ENCODE assay signal across 13 cellular contexts in the genomic region with DNA sequence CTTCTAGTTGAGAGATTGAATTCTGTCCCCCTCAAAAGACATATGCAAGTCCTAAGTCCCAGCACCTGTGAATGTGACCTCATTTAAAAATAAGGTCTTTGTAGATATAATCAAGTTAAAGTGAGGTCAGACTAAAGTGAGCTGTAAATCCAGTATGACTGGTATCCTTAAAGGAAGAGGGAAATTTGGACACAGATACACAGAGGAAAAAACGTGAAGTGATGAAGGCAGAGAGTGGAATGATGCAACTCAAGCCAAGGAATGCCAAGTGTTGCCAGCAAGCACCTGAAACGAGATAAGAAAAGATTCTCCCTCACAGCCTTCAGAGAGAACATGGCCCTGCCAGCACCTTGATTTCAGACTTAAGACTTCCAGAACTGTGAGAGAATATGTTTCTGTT.
DNase-seq lines count a peak whose midpoint lies in the region; ATAC-seq, FAIRE-seq and TF ChIP-seq lines count a peak whose summit lies in the region.
"Had no signal": no experiment of that assay in that cellular context is flagged by ENCODE, and none has a peak within 500 bp of the region (broad histone marks: within the 10 kb centered on the region; RNA-seq: fewer than 3 reads in every experiment).

No MANE protein-coding gene starts in this region.

- DNase-seq in SIG-M5 treated with dmso at 0.1 percent for 504 hours (lab: John Stamatoyannopoulos, UW; ENCODE audit: unreplicated experiment) (peak; percentile 18), SIG-M5 (lab: John Stamatoyannopoulos, UW) (no peak), bronchial epithelial cell (ENCODE audit: low read depth) (peak; percentile 6), lower lobe of right lung (no peak), upper lobe of right lung (no peak), GF-D8 (lab: John Stamatoyannopoulos, UW) (no peak), posterior cingulate gyrus (no peak)
- no peak for DNase-seq in stimulated activated CD4-positive, alpha-beta T cell treated with anti-CD3 and anti-CD28 coated beads, Interleukin-12 subunit alpha, Interleukin-12 subunit beta, amount 100 ng/mL, for 4 hours
- DNase-seq: DMS53, HCEC 1CT, HFFc6 had no signal

- H3K27ac ChIP-seq in lower lobe of right lung (no peak overlapping the region), upper lobe of right lung (no peak overlapping the region)
- H3K27ac ChIP-seq: 22Rv1, HL-60 had no signal

- peak; percentile 71 to 86 for ATAC-seq in lower lobe of right lung
- peak; percentile 82 for ATAC-seq in upper lobe of right lung

- intact Hi-C loops in lower lobe of right lung (cut with DNase I), result no loop called here
- intact Hi-C loops in upper lobe of right lung (cut with DNase I), result no loop called here
- intact Hi-C loops in posterior cingulate gyrus (cut with DNase I), result no loop called here

- no peaks in the 10 kb centered on the region for H3K36me3 ChIP-seq in bronchial epithelial cell (ENCODE audit: control insufficient read depth, insufficient read depth, low read length)
- H3K36me3 ChIP-seq in lower lobe of right lung, result no peaks in the 10 kb centered on the region
- no peaks in the 10 kb centered on the region for H3K36me3 ChIP-seq in upper lobe of right lung

- H3K4me3 ChIP-seq in bronchial epithelial cell (ENCODE audit: low read depth, low read length), result no peak overlapping the region
- no peak overlapping the region for H3K4me3 ChIP-seq in lower lobe of right lung
- no peak overlapping the region for H3K4me3 ChIP-seq in upper lobe of right lung

- H3K9me3 ChIP-seq in lower lobe of right lung, result no peaks in the 10 kb centered on the region
- no peaks in the 10 kb centered on the region for H3K9me3 ChIP-seq in upper lobe of right lung

- H3K4me1 ChIP-seq in lower lobe of right lung (no peaks in the 10 kb centered on the region), upper lobe of right lung (no peaks in the 10 kb centered on the region)

- no peak for TF ChIP-seq CTCF in bronchial epithelial cell (IDR thresholded peaks at IDR 0.05; ENCODE audit: insufficient read depth, low read length, severe bottlenecking)
- TF ChIP-seq CTCF in lower lobe of right lung (IDR thresholded peaks at IDR 0.05), result no peak
- no peak for TF ChIP-seq CTCF in upper lobe of right lung (IDR thresholded peaks at IDR 0.05)

- FAIRE-seq in bronchial epithelial cell (lab: Jason Lieb, UNC), result peak; percentile 66

- H3K27me3 ChIP-seq in bronchial epithelial cell (ENCODE audit: control insufficient read depth, insufficient read depth, low read length) (no peaks in the 10 kb centered on the region), lower lobe of right lung (ENCODE audit: low read depth) (peaks cover 4% of the 10 kb centered on the region), upper lobe of right lung (peaks cover 10% of the 10 kb centered on the region)

Comparison
In these comparisons a context has a peak if more than half of its experiments do, and no peak if none do; other contexts are left out.
1. DNase-seq: peak in SIG-M5 treated with dmso at 0.1 percent for 504 hours (single experiment) and bronchial epithelial cell (single experiment); none in SIG-M5 (single experiment), lower lobe of right lung (single experiment), upper lobe of right lung (single experiment), stimulated activated CD4-positive, alpha-beta T cell treated with anti-CD3 and anti-CD28 coated beads, Interleukin-12 subunit alpha, Interleukin-12 subunit beta, amount 100 ng/mL, for 4 hours (single experiment), GF-D8 (single experiment) and posterior cingulate gyrus (0 of 10).